ENCODE assay signal across 19 cellular contexts in the genomic region with DNA sequence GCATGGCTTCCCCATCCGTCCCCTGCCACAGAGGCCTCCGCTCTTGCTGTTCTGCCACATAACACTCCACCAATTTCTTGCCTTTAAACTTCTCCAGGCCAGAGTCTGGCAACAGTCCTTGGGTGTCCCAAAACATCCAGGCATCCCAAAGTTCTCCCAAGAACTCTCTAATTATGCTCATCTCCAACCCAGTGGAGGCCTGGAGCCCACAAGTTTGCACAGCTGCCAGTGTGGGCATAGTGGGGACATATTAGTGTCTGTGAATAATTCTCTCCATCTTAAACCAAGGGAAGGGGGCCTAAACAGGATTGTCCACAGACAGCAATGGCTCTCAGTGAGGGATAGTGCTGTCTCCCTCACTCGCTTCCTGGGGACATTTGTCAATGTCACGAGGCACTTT.
"Had no signal": no experiment of that assay in that cellular context is flagged by ENCODE, and none has a peak within 500 bp of the region (broad histone marks: within the 10 kb centered on the region; RNA-seq: fewer than 3 reads in every experiment).

No MANE protein-coding gene starts in this region.

- H3K27ac Mint-ChIP-seq: mesothelial cell of epicardium, naive B cell had no signal

- DNase-seq: dermis blood vessel endothelial cell; dorsolateral prefrontal cortex; effector CD4-positive, alpha-beta T cell; effector memory CD4-positive, alpha-beta T cell; foreskin keratinocyte; head of caudate nucleus; heart right ventricle; hippocampal formation; left cardiac atrium; left lung; left ventricle myocardium superior; lower lobe of right lung; mesenchymal stem cell; mucosa of descending colon; naive B cell had no signal

- H3K36me3 Mint-ChIP-seq: mesothelial cell of epicardium had no signal

- H3K27me3 ChIP-seq: dorsolateral prefrontal cortex, esophagus muscularis mucosa, foreskin keratinocyte, gastroesophageal sphincter, heart right ventricle, left lung had no signal

- H3K36me3 ChIP-seq: esophagus muscularis mucosa, gastroesophageal sphincter, heart right ventricle, left lung, lower lobe of right lung had no signal

- H3K4me3 ChIP-seq: coronary artery, dorsolateral prefrontal cortex, esophagus muscularis mucosa, gastroesophageal sphincter, heart right ventricle, left lung, lower lobe of right lung, mucosa of descending colon had no signal

- H3K4me3 Mint-ChIP-seq: mesothelial cell of epicardium had no signal

- ATAC-seq: foreskin keratinocyte, gastroesophageal sphincter, heart right ventricle, left cardiac atrium, left lung, left ventricle myocardium superior, lower lobe of right lung, mucosa of descending colon had no signal

- H3K4me1 ChIP-seq: esophagus muscularis mucosa, foreskin keratinocyte, gastroesophageal sphincter, left lung had no signal

- H3K4me1 Mint-ChIP-seq: naive B cell had no signal

- H3K27ac ChIP-seq: coronary artery, dorsolateral prefrontal cortex, esophagus muscularis mucosa, foreskin keratinocyte, gastroesophageal sphincter, heart right ventricle, left lung, lower lobe of right lung had no signal
